In genomic region chr15:65211157-65211982, GRCh38 we compare ENCODE assay signal across 10 cellular contexts. TPM values are rescaled to one million over a fixed set of nuclear protein-coding genes. Genes with fewer than 3 reads are reported as not detected.
DNase-seq lines count a peak whose midpoint lies in the region.
"Had no signal": no experiment of that assay in that cellular context is flagged by ENCODE, and none has a peak within 500 bp of the region (broad histone marks: within the 10 kb centered on the region; RNA-seq: fewer than 3 reads in every experiment).

A gene with protein sequence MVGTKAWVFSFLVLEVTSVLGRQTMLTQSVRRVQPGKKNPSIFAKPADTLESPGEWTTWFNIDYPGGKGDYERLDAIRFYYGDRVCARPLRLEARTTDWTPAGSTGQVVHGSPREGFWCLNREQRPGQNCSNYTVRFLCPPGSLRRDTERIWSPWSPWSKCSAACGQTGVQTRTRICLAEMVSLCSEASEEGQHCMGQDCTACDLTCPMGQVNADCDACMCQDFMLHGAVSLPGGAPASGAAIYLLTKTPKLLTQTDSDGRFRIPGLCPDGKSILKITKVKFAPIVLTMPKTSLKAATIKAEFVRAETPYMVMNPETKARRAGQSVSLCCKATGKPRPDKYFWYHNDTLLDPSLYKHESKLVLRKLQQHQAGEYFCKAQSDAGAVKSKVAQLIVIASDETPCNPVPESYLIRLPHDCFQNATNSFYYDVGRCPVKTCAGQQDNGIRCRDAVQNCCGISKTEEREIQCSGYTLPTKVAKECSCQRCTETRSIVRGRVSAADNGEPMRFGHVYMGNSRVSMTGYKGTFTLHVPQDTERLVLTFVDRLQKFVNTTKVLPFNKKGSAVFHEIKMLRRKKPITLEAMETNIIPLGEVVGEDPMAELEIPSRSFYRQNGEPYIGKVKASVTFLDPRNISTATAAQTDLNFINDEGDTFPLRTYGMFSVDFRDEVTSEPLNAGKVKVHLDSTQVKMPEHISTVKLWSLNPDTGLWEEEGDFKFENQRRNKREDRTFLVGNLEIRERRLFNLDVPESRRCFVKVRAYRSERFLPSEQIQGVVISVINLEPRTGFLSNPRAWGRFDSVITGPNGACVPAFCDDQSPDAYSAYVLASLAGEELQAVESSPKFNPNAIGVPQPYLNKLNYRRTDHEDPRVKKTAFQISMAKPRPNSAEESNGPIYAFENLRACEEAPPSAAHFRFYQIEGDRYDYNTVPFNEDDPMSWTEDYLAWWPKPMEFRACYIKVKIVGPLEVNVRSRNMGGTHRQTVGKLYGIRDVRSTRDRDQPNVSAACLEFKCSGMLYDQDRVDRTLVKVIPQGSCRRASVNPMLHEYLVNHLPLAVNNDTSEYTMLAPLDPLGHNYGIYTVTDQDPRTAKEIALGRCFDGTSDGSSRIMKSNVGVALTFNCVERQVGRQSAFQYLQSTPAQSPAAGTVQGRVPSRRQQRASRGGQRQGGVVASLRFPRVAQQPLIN (minus strand): TSS chr15:65211473. CDS start chr15:65209755, 1,718 bp downstream.

- DNase-seq in ELF-1 (ENCODE audit: low read depth, low spot score) (peak; percentile 28), RPMI8226 (peak; percentile 80), glomerular visceral epithelial cell (ENCODE audit: extremely low spot score) (peak; percentile 36), renal cortical epithelial cell (ENCODE audit: low read depth) (peak; percentile 38), retina (no peak), NCI-H510A (lab: John Stamatoyannopoulos, UW) (no peak), NCI-H1048 (lab: John Stamatoyannopoulos, UW) (no peak)
- DNase-seq in activated CD8-positive, alpha-beta memory T cell treated with anti-CD3 and anti-CD28 coated beads for 24 hours, result no peak
- DNase-seq: activated naive CD4-positive, alpha-beta T cell; pancreas had no signal

RNA-seq across cellular contexts. Expression of the gene that starts here (rescaled TPM):
- total RNA-seq in renal cortical epithelial cell, result under 0.01 and 0.40 TPM in 2 replicates

Comparison
In these comparisons a context has a peak if more than half of its experiments do, and no peak if none do; other contexts are left out.
1. Peak in DNase-seq in renal cortical epithelial cell; RNA of the gene not detected or under 1 TPM.
2. DNase-seq: peak in ELF-1 (single experiment), RPMI8226 (single experiment) and glomerular visceral epithelial cell (single experiment); none in retina (single experiment), activated CD8-positive, alpha-beta memory T cell treated with anti-CD3 and anti-CD28 coated beads for 24 hours (single experiment), NCI-H510A (single experiment) and NCI-H1048 (single experiment).